Comparison of ENCODE assay signal across 18 cellular contexts in genomic region chr3:124133366-124133940, GRCh38.
DNase-seq lines count a peak whose midpoint lies in the region; ATAC-seq and TF ChIP-seq lines count a peak whose summit lies in the region.
"Had no signal": no experiment of that assay in that cellular context is flagged by ENCODE, and none has a peak within 500 bp of the region (broad histone marks: within the 10 kb centered on the region; RNA-seq: fewer than 3 reads in every experiment).

No MANE protein-coding gene starts in this region.

- ATAC-seq in thoracic aorta (ENCODE audit: insufficient number of reproducible peaks, low FRiP score, low read depth) (no peak), GM21360 (IDR thresholded peaks at IDR 0.05; ENCODE audit: unreplicated experiment) (no peak), GM19455 (IDR thresholded peaks at IDR 0.05; ENCODE audit: unreplicated experiment) (no peak)
- no peak for ATAC-seq in natural killer cell treated with Interleukin-12 subunit alpha and Interleukin-12 subunit beta and Interleukin-15 and Interleukin-18, amount 100 ng/mL, for 72 hours
- ATAC-seq: A549 had no signal

- TF ChIP-seq CTCF in esophagus muscularis mucosa (IDR thresholded peaks at IDR 0.05) (no peak), thoracic aorta (IDR thresholded peaks at IDR 0.05) (no peak)

- intact Hi-C loops in esophagus muscularis mucosa (cut with DNase I) = no loop called here

- H3K36me3 Mint-ChIP-seq in natural killer cell treated with Interleukin-12 subunit alpha and Interleukin-12 subunit beta and Interleukin-15 and Interleukin-18, amount 100 ng/mL, for 72 hours = no peaks in the 10 kb centered on the region

- DNase-seq in NCI-H1694 (lab: John Stamatoyannopoulos, UW) = peak; percentile 16
- DNase-seq in NCI-H1694 treated with DMSO at 0.1 percent for 48 hours (lab: John Stamatoyannopoulos, UW) = no peak
- DNase-seq in NCI-H69 (lab: John Stamatoyannopoulos, UW) = peak; percentile 27
- peak; percentile 85 for DNase-seq in esophagus muscularis mucosa (ENCODE audit: extremely low spot score)
- no peak for DNase-seq in thoracic aorta (ENCODE audit: low spot score)
- DNase-seq in natural killer cell treated with Interleukin-12 subunit alpha and Interleukin-12 subunit beta and Interleukin-15 and Interleukin-18, amount 100 ng/mL, for 72 hours (ENCODE audit: low spot score) = no peak
- DNase-seq: AML-193; Caco-2; CD4-positive, alpha-beta T cell; DMS153; DMS79; GDM1; H9 had no signal

- H3K4me3 Mint-ChIP-seq in natural killer cell treated with Interleukin-12 subunit alpha and Interleukin-12 subunit beta and Interleukin-15 and Interleukin-18, amount 100 ng/mL, for 72 hours = no peak overlapping the region
- H3K4me3 Mint-ChIP-seq: CD4-positive, alpha-beta T cell; H9 had no signal

- no peaks in the 10 kb centered on the region for H3K27me3 ChIP-seq in esophagus muscularis mucosa
- no peaks in the 10 kb centered on the region for H3K27me3 ChIP-seq in thoracic aorta (replicated peaks; ENCODE audit: insufficient read depth)

- no peak for TF ChIP-seq POLR2A in esophagus muscularis mucosa (IDR thresholded peaks at IDR 0.05; ENCODE audit: low read depth)

- H3K27ac Mint-ChIP-seq in natural killer cell treated with Interleukin-12 subunit alpha and Interleukin-12 subunit beta and Interleukin-15 and Interleukin-18, amount 100 ng/mL, for 72 hours = no peak overlapping the region
- H3K27ac Mint-ChIP-seq: CD4-positive, alpha-beta T cell; H9 had no signal

- H3K9me3 Mint-ChIP-seq in natural killer cell treated with Interleukin-12 subunit alpha and Interleukin-12 subunit beta and Interleukin-15 and Interleukin-18, amount 100 ng/mL, for 72 hours = no peaks in the 10 kb centered on the region
- H3K9me3 Mint-ChIP-seq: CD4-positive, alpha-beta T cell; H9 had no signal

- no peak for TF ChIP-seq EP300 in esophagus muscularis mucosa (IDR thresholded peaks at IDR 0.05)

- H3K36me3 ChIP-seq in esophagus muscularis mucosa (no peaks in the 10 kb centered on the region), thoracic aorta (no peaks in the 10 kb centered on the region)

- H3K27ac ChIP-seq in esophagus muscularis mucosa (replicated peaks in 1 of 4) = no peak overlapping the region
- peak overlapping the region; percentile 53 to 65 for H3K27ac ChIP-seq in thoracic aorta
- H3K27ac ChIP-seq: 22Rv1, A549, C4-2B had no signal

- H3K9me3 ChIP-seq in esophagus muscularis mucosa (no peaks in the 10 kb centered on the region), thoracic aorta (no peaks in the 10 kb centered on the region)
- H3K9me3 ChIP-seq: A549, Caco-2 had no signal

- H3K4me3 ChIP-seq in esophagus muscularis mucosa = no peak overlapping the region
- no peak overlapping the region for H3K4me3 ChIP-seq in thoracic aorta
- H3K4me3 ChIP-seq: A549 had no signal

- H3K27me3 Mint-ChIP-seq in natural killer cell treated with Interleukin-12 subunit alpha and Interleukin-12 subunit beta and Interleukin-15 and Interleukin-18, amount 100 ng/mL, for 72 hours = peaks cover 19 to 35% of the 10 kb centered on the region in 2 donors

- H3K4me1 Mint-ChIP-seq in natural killer cell treated with Interleukin-12 subunit alpha and Interleukin-12 subunit beta and Interleukin-15 and Interleukin-18, amount 100 ng/mL, for 72 hours (ENCODE audit: low read depth in 2 of 2) = no peaks in the 10 kb centered on the region

- WGBS in esophagus muscularis mucosa = 70% methylated on average over 5 of the region's 6 CpGs

- peaks cover 0 to 18% (median 3%) of the 10 kb centered on the region in 4 donors for H3K4me1 ChIP-seq in esophagus muscularis mucosa
- peaks cover 27 to 82% of the 10 kb centered on the region in 2 donors for H3K4me1 ChIP-seq in thoracic aorta (ENCODE audit: control insufficient read depth in 1 of 2, low read depth in 2 of 2)
- H3K4me1 ChIP-seq: A549, Caco-2 had no signal

Comparison
In these comparisons a context has a peak if more than half of its experiments do, and no peak if none do; other contexts are left out.
1. DNase-seq: peak in NCI-H1694 (single experiment), NCI-H69 (single experiment) and esophagus muscularis mucosa (single experiment); none in NCI-H1694 treated with DMSO at 0.1 percent for 48 hours (single experiment), thoracic aorta (single experiment) and natural killer cell treated with Interleukin-12 subunit alpha and Interleukin-12 subunit beta and Interleukin-15 and Interleukin-18, amount 100 ng/mL, for 72 hours (single experiment).
2. H3K27ac ChIP-seq: peak in thoracic aorta (2 of 2); none in esophagus muscularis mucosa (0 of 4).